Comparison of ENCODE assay signal across 8 cellular contexts in the genomic region with DNA sequence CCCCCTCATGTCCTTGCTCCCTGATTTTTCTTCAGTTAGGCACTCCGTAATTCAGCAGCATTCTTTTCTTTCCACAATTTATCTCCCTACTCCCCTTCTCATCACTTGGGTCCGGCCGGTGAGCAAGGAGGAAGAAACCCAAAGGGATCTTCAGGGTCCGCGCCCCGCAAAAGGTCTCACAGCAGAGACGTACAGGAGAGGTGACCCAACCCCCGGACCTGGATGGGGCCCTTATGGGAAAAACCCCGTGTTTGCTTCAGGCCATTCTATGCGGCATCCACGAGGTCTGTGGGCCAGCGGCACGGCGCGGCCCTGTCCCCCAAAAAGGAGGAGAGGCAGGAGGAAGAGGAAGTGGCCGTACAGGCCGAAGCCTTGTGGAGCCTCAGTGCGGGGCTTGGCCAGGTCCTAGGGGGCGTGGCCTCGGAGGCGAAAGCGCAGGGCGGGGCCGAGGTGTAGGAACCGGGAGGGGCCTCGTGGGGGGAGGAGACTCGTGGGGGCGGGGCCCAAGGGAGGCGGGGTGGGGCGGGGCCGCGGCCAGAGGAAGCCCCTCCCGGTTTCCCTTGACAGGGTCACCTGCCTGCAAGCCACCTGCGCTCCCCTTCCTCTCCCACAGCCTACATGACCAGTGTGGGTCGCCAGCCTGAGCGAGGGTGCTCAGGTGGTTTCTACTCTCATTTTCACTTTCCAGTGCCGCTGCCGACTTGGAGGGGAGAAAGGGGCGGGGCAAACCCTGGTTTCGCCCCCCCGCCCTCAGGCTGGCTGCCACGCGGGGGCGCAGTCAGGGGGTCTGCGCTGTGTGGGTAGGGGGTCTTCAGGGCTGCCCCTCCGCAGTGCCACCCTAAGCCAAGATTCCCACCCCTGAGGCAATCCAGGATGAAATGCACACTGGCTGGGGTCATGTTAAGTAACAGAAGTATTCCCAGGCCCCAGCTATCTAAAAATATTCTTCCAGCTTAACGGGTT.
DNase-seq lines count a peak whose midpoint lies in the region; ATAC-seq and TF ChIP-seq lines count a peak whose summit lies in the region.

No MANE protein-coding gene starts in this region.

- peak overlapping the region; percentile 79 to 89 (median 87) for H3K27ac ChIP-seq in stomach

- no peaks in the 10 kb centered on the region for H3K9me3 Mint-ChIP-seq in neural crest cell

- no peaks in the 10 kb centered on the region for H3K36me3 Mint-ChIP-seq in neural crest cell (ENCODE audit: low read depth)

- WGBS in stomach, 5 donors = 4 to 9% (median 6%) methylated on average over 32 to 47 of the region's 47 CpGs

- peak; percentile 89 for ATAC-seq in GM21360 (IDR thresholded peaks at IDR 0.05; ENCODE audit: unreplicated experiment)

- intact Hi-C loops in stomach (cut with DNase I; ENCODE audit: low total_unique reads) = no loop called here

- no peaks in the 10 kb centered on the region for H3K27me3 Mint-ChIP-seq in neural crest cell (ENCODE audit: low read depth)

- DNase-seq in D341Med (ENCODE audit: low spot score) (peak; percentile 96), HT1080 (ENCODE audit: low read depth) (peak; percentile 22), RKO (ENCODE audit: low spot score) (peak; percentile 91), fibroblast of villous mesenchyme (ENCODE audit: low read depth) (peak; percentile 88), neural crest cell (ENCODE audit: low read depth, low spot score) (peak; percentile 81), stomach (peak; percentile 97)
- peak; percentile 94 for DNase-seq in activated effector memory CD4-positive, alpha-beta T cell treated with anti-CD3 and anti-CD28 coated beads, Interleukin-2, amount 50 U/mL, for 16 hours

- peak in 1 of 4 donors; percentile 68 for TF ChIP-seq POLR2A in stomach (IDR thresholded peaks at IDR 0.05)

- no peaks in the 10 kb centered on the region for H3K36me3 ChIP-seq in stomach

- TF ChIP-seq CTCF in fibroblast of villous mesenchyme (IDR thresholded peaks at IDR 0.05; ENCODE audit: insufficient read depth, low read depth, low read length) (peak; percentile 39), neural crest cell (conservative IDR thresholded peaks at IDR 0.05) (peak; percentile 60), stomach (IDR thresholded peaks at IDR 0.05) (peak in 2 of 7 experiments; percentile 28 to 58)

- peak overlapping the region; percentile 84 for H3K4me3 Mint-ChIP-seq in neural crest cell

- peaks cover 10% of the 10 kb centered on the region for H3K4me1 Mint-ChIP-seq in neural crest cell

- H3K4me3 ChIP-seq in fibroblast of villous mesenchyme (ENCODE audit: low read depth, low read length) (peak overlapping the region; percentile 80), stomach (peak overlapping the region; percentile 73 to 89 (median 82))

- peak overlapping the region; percentile 83 for H3K27ac Mint-ChIP-seq in neural crest cell (ENCODE audit: unreplicated experiment)

- no peaks in the 10 kb centered on the region for H3K9me3 ChIP-seq in stomach

- peaks cover 8 to 15% (median 13%) of the 10 kb centered on the region in 4 donors for H3K4me1 ChIP-seq in stomach

- no peak for TF ChIP-seq EP300 in stomach (IDR thresholded peaks at IDR 0.05)

- no peaks in the 10 kb centered on the region for H3K27me3 ChIP-seq in stomach

Comparison
In these comparisons a context has a peak if more than half of its experiments do, and no peak if none do; other contexts are left out.
1. Peak in every context shown above with its lines: DNase-seq, ATAC-seq, H3K4me3 ChIP-seq and H3K27ac ChIP-seq.
2. DNase-seq: peak in every context shown above with its lines; median percentile 97 in stomach; 96 in D341Med; 94 in activated effector memory CD4-positive, alpha-beta T cell treated with anti-CD3 and anti-CD28 coated beads, Interleukin-2, amount 50 U/mL, for 16 hours; 91 in RKO; 88 in fibroblast of villous mesenchyme; 81 in neural crest cell; 22 in HT1080.